In the genomic region with DNA sequence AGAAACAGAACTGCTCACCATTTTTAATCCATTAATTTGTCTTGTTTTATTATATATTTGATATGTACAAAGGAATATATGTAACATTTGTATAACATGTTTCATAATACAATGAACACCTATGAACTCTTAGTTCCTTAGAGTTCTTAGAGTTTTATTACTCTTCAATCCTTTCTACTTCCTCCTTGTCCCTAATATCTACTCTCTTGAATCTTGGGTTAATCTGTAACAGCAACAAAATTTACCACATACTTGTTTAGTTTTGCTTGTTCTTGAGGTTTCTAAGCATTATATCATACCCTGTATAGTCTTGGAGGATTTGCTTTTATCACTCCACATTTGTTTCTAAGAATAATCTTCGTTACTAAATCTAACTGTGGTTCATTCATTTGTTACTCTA, we compare ENCODE assay signal across 8 cellular contexts.
DNase-seq lines count a peak whose midpoint lies in the region; ATAC-seq lines count a peak whose summit lies in the region.

No MANE protein-coding gene starts in this region.

- H3K9me3 Mint-ChIP-seq in T-cell (no peaks in the 10 kb centered on the region), memory B cell (no peaks in the 10 kb centered on the region)

- H3K36me3 Mint-ChIP-seq in T-cell = peaks cover 29% of the 10 kb centered on the region
- H3K36me3 Mint-ChIP-seq in memory B cell = peaks cover 13% of the 10 kb centered on the region

- H3K27me3 Mint-ChIP-seq in T-cell (no peaks in the 10 kb centered on the region), memory B cell (no peaks in the 10 kb centered on the region)

- ATAC-seq in GM21447 (IDR thresholded peaks at IDR 0.05; ENCODE audit: unreplicated experiment) (peak; percentile 64), T-cell (replicated peaks in 1 of 4) (peak in 1 of 4 experiments; percentile 4), memory B cell (ENCODE audit: low read depth) (no peak)

- POLR2A ChIA-PET in T-cell (lab: Charles Lee) = interaction anchor here (0.9 to 1.6 kb wide), 3 partner anchors 9 to 61 kb away, joined by 3 to 4 read pairs (median 4); no protein-coding TSS in a partner anchor

- in situ Hi-C loops in Caki2 (cut with HindIII; ENCODE audit: low pct_unique_long_range_greater_than_20kb, low sequenced_read_pairs) = no loop called here

- peak overlapping the region; percentile 91 to 92 for H3K27ac Mint-ChIP-seq in T-cell
- peak overlapping the region; percentile 76 for H3K27ac Mint-ChIP-seq in memory B cell

- CTCF ChIA-PET in T-cell (lab: Charles Lee) = interaction anchor here (0.6 to 1.6 kb wide), 5 partner anchors 12 to 805 kb away, joined by 3 to 8 read pairs (median 5); a partner anchor contains a TSS

- H3K4me3 Mint-ChIP-seq in T-cell = peak overlapping the region; percentile 76 to 82 (median 78)
- peak overlapping the region; percentile 72 for H3K4me3 Mint-ChIP-seq in memory B cell

- DNase-seq in Caki2 (ENCODE audit: low read depth) = peak; percentile 5
- DNase-seq in T-cell = no peak
- no peak for DNase-seq in memory B cell (ENCODE audit: low spot score in 2 of 2)
- no peak for DNase-seq in DMS 273 (lab: John Stamatoyannopoulos, UW; ENCODE audit: unreplicated experiment)
- DNase-seq in effector CD4-positive, alpha-beta T cell = no peak
- no peak for DNase-seq in hypothalamus (lab: John Stamatoyannopoulos, UW)
- DNase-seq in SHP77 (lab: John Stamatoyannopoulos, UW) = no peak

- H3K4me1 Mint-ChIP-seq in T-cell (peaks cover 29 to 59% (median 34%) of the 10 kb centered on the region in 3 donors), memory B cell (peaks cover 14% of the 10 kb centered on the region)
